11 cellular contexts compared by ENCODE assay signal in genomic region chr6:54802775-54803631, GRCh38. TPM values are rescaled to one million over a fixed set of nuclear protein-coding genes. Genes with fewer than 3 reads are reported as not detected.
DNase-seq lines count a peak whose midpoint lies in the region; ATAC-seq, FAIRE-seq and TF ChIP-seq lines count a peak whose summit lies in the region.
"Had no signal": no experiment of that assay in that cellular context is flagged by ENCODE, and none has a peak within 500 bp of the region (broad histone marks: within the 10 kb centered on the region; RNA-seq: fewer than 3 reads in every experiment).

No MANE protein-coding gene starts in this region.

- H3K27me3 Mint-ChIP-seq in neural progenitor cell (ENCODE audit: insufficient read depth, low read depth): peaks cover 3% of the 10 kb centered on the region

- ATAC-seq in GM18498 (IDR thresholded peaks at IDR 0.05; ENCODE audit: unreplicated experiment): no peak

- CTCF ChIA-PET in H1 (lab: Charles Lee; ENCODE audit: partially characterized antibody): no interaction called here

- H3K18ac ChIP-seq in H1 (ENCODE audit: extremely low read depth, low read length): no peak overlapping the region

- H2BK12ac ChIP-seq in H1 (ENCODE audit: low read depth, low read length): 0 out of 2 replicates have a peak overlapping the region, but pooled peaks have one; percentile 13

- no peaks in the 10 kb centered on the region for H3K36me3 Mint-ChIP-seq in neural progenitor cell

- H3K9me3 Mint-ChIP-seq in neural progenitor cell: peaks cover 1% of the 10 kb centered on the region

- peak; percentile 9 for DNase-seq in GM04503 (ENCODE audit: low read depth)
- DNase-seq in MV-4-11 (lab: John Stamatoyannopoulos, UW): peak; percentile 78
- DNase-seq in H1 (ENCODE audit: low read depth in 1 of 2, low spot score in 2 of 2): no peak
- peak; percentile 4 for DNase-seq in neural progenitor cell (ENCODE audit: low spot score)
- DNase-seq in OCI-M2 (lab: John Stamatoyannopoulos, UW; ENCODE audit: unreplicated experiment): no peak
- DNase-seq in esophagus muscularis mucosa (ENCODE audit: extremely low spot score): no peak
- DNase-seq in NCI-H748 treated with DMSO at 0.1 percent for 48 hours (lab: John Stamatoyannopoulos, UW): no peak
- DNase-seq: dermis blood vessel endothelial cell, DMS153 had no signal

- TF ChIP-seq POLR2A in H1 (IDR thresholded peaks at IDR 0.05; ENCODE audit: control extremely low read depth in 1 of 2, low read depth in 2 of 2, low read length in 2 of 2): no peak
- no peak for TF ChIP-seq POLR2A in esophagus muscularis mucosa (IDR thresholded peaks at IDR 0.05; ENCODE audit: low read depth)

- H4K20me1 ChIP-seq in H1 (replicated peaks in 1 of 2; ENCODE audit: control insufficient read depth in 1 of 2, insufficient read depth in 2 of 2, low read length in 2 of 2) (no peaks in the 10 kb centered on the region), neural progenitor cell (ENCODE audit: low read depth) (no peaks in the 10 kb centered on the region)

- H2BK15ac ChIP-seq in H1 (ENCODE audit: low read length): no peak overlapping the region

- no peaks in the 10 kb centered on the region for H3F3A ChIP-seq in neural progenitor cell (ENCODE audit: low read depth)

- 65% methylated on average over 5 of the region's 5 CpGs; no CpG with 5 or more reads in 1 of the 2 experiments for WGBS in H1 (ENCODE audit: extremely low coverage in 1 of 2, insufficient coverage in 1 of 2, insufficient read length in 1 of 2, insufficient replicate concordance in 2 of 2, low coverage in 1 of 2, low lambda C conversion rate in 2 of 2, missing lambda C conversion rate in 1 of 2), 2 experiments
- WGBS in esophagus muscularis mucosa: 74% methylated on average over 5 of the region's 5 CpGs

- no peak overlapping the region for H3K4me3 ChIP-seq in H1 (ENCODE audit: extremely low read depth in 1 of 4, insufficient read depth in 2 of 4, low read depth in 3 of 4, low read length in 4 of 4)
- H3K4me3 ChIP-seq in neural progenitor cell: no peak overlapping the region
- H3K4me3 ChIP-seq in esophagus muscularis mucosa: no peak overlapping the region

- H3K27ac ChIP-seq in H1 (ENCODE audit: low read depth, low read length) (no peak overlapping the region), neural progenitor cell (no peak overlapping the region), esophagus muscularis mucosa (replicated peaks in 1 of 4) (no peak overlapping the region)
- H3K27ac ChIP-seq: parathyroid adenoma had no signal

- H3K79me2 ChIP-seq in H1 (ENCODE audit: control insufficient read depth in 1 of 2, insufficient read depth in 2 of 2, low read length in 2 of 2) (no peaks in the 10 kb centered on the region), neural progenitor cell (ENCODE audit: low read depth) (no peaks in the 10 kb centered on the region)
- H3K79me2 ChIP-seq: parathyroid adenoma had no signal

- H3K27ac Mint-ChIP-seq in neural progenitor cell: no peak overlapping the region

- H3K9me3 ChIP-seq in H1 (ENCODE audit: insufficient read depth in 2 of 2, low read depth in 1 of 2, low read length in 1 of 2): no peaks in the 10 kb centered on the region
- H3K9me3 ChIP-seq in neural progenitor cell (ENCODE audit: low read depth): no peaks in the 10 kb centered on the region
- no peaks in the 10 kb centered on the region for H3K9me3 ChIP-seq in esophagus muscularis mucosa

- H2BK20ac ChIP-seq in H1 (ENCODE audit: low read length): no peak overlapping the region

- H3K4me1 ChIP-seq in H1 (replicated peaks in 1 of 4; ENCODE audit: control insufficient read depth in 3 of 4, insufficient read depth in 4 of 4, low read length in 3 of 4): peaks cover 0 to 10% (median 6%) of the 10 kb centered on the region in 4 experiments; a peak in 4 of 7 replicates
- no peaks in the 10 kb centered on the region for H3K4me1 ChIP-seq in neural progenitor cell
- H3K4me1 ChIP-seq in esophagus muscularis mucosa: peaks cover 0 to 20% (median 11%) of the 10 kb centered on the region in 4 donors
- H3K4me1 ChIP-seq: parathyroid adenoma had no signal

- H4K8ac ChIP-seq in H1 (ENCODE audit: extremely low read depth, insufficient read depth, low read length): no peak overlapping the region

- no peak for FAIRE-seq in H1 (lab: Jason Lieb, UNC)

- 0 out of 2 replicates have a peak overlapping the region, but pooled peaks have one; percentile 16 for H2AFZ ChIP-seq in H1 (ENCODE audit: low read length)
- H2AFZ ChIP-seq in neural progenitor cell (replicated peaks): no peak overlapping the region
- H2AFZ ChIP-seq: parathyroid adenoma had no signal

- H2AK5ac ChIP-seq in H1 (ENCODE audit: low read depth, low read length): no peak overlapping the region

- H3K14ac ChIP-seq in H1 (ENCODE audit: insufficient read length): no peak overlapping the region

- H4K5ac ChIP-seq in H1 (ENCODE audit: insufficient read length, low read depth, low read length): no peak overlapping the region

- H3K27me3 ChIP-seq in H1 (replicated peaks in 1 of 4; ENCODE audit: control insufficient read depth in 3 of 4, extremely low read depth in 1 of 4, insufficient read depth in 3 of 4, low read length in 3 of 4): no peaks in the 10 kb centered on the region
- no peaks in the 10 kb centered on the region for H3K27me3 ChIP-seq in neural progenitor cell
- H3K27me3 ChIP-seq in esophagus muscularis mucosa: no peaks in the 10 kb centered on the region

- H3K4me2 ChIP-seq in H1 (ENCODE audit: insufficient read depth in 1 of 2, low read depth in 2 of 2, low read length in 2 of 2) (peak overlapping the region in 1 of 2 experiments; percentile 20; a peak in 1 of 4 replicates), neural progenitor cell (no peak overlapping the region)

- H2BK5ac ChIP-seq in H1 (ENCODE audit: low read depth, low read length): peak overlapping the region; percentile 63; the same call in 1 of the 2 replicates

- H3K79me1 ChIP-seq in H1 (ENCODE audit: low read depth, low read length): no peaks in the 10 kb centered on the region

- no peak overlapping the region for H4K91ac ChIP-seq in H1 (replicated peaks; ENCODE audit: insufficient read length, low read length)

- H3K9ac ChIP-seq in H1 (replicated peaks in 1 of 4; ENCODE audit: extremely low read depth in 1 of 4, low read depth in 3 of 4, low read length in 3 of 4): no peak overlapping the region
- H3K9ac ChIP-seq in neural progenitor cell: no peak overlapping the region
- H3K9ac ChIP-seq: parathyroid adenoma had no signal

- no peak for TF ChIP-seq CTCF in H1 (IDR thresholded peaks at IDR 0.05; ENCODE audit: control extremely low read depth in 1 of 3, insufficient read depth in 1 of 3, low read depth in 1 of 3, low read length in 3 of 3)
- TF ChIP-seq CTCF in neural progenitor cell (IDR thresholded peaks at IDR 0.05): no peak
- TF ChIP-seq CTCF in esophagus muscularis mucosa (IDR thresholded peaks at IDR 0.05): no peak

- H3K23me2 ChIP-seq in H1 (ENCODE audit: low read depth, low read length): no peaks in the 10 kb centered on the region

- intact Hi-C loops in esophagus muscularis mucosa (cut with DNase I): no loop called here

- no peak for TF ChIP-seq RAD21 in H1 (IDR thresholded peaks at IDR 0.05 in 1 of 2, conservative IDR thresholded peaks at IDR 0.05 in 1 of 2; ENCODE audit: low read depth in 2 of 2, low read length in 2 of 2)

- TF ChIP-seq EP300 in H1 (IDR thresholded peaks at IDR 0.05; ENCODE audit: borderline replicate concordance in 1 of 2, low read depth in 2 of 2, low read length in 2 of 2) (no peak), esophagus muscularis mucosa (IDR thresholded peaks at IDR 0.05) (no peak)

- H3K36me3 ChIP-seq in H1 (ENCODE audit: control insufficient read depth in 2 of 4, insufficient read depth in 4 of 4, low read length in 3 of 4) (no peaks in the 10 kb centered on the region), neural progenitor cell (no peaks in the 10 kb centered on the region), esophagus muscularis mucosa (no peaks in the 10 kb centered on the region)

- H3K4ac ChIP-seq in H1 (replicated peaks; ENCODE audit: insufficient read length, low read depth, low read length): no peak overlapping the region

- no peak overlapping the region for H3K56ac ChIP-seq in H1 (replicated peaks; ENCODE audit: insufficient read length, low read depth, low read length)

- POLR2A ChIA-PET in H1 (lab: Charles Lee; ENCODE audit: partially characterized antibody): no interaction called here

- peaks cover 2% of the 10 kb centered on the region for H3K4me1 Mint-ChIP-seq in neural progenitor cell

- no peak overlapping the region for H3K4me3 Mint-ChIP-seq in neural progenitor cell

- no peak overlapping the region for H3K23ac ChIP-seq in H1 (ENCODE audit: insufficient read length)

- H2BK120ac ChIP-seq in H1 (replicated peaks; ENCODE audit: low read depth, low read length): no peak overlapping the region

TF ChIP-seq in H1, 55 proteins besides CTCF, POLR2A, EP300 and RAD21:
- peak; percentile 18; the same call in 1 of the 2 replicates for TF ChIP-seq TEAD4 (IDR thresholded peaks at IDR 0.05; ENCODE audit: low read depth, low read length)
- TF ChIP-seq RBBP5 (IDR thresholded peaks at IDR 0.05; ENCODE audit: borderline replicate concordance, low read depth, low read length): no peak

RNA-seq across cellular contexts. Expression of gene FAM83B, which starts 43.6 kb away (rescaled TPM):
- total RNA-seq in H1 (2021; fragmentation: NEBNext Ultra II Directional; extraction: Animal tissue kit (Norgen Biotek cat#: 25700)): 5.7 and 6.4 TPM in 2 replicates
- polyA plus RNA-seq in H1 (2011; rRNA removed): 0.66 and 0.71 TPM in 2 replicates
- polyA plus RNA-seq in H1 (2011; cell fraction: cytosol; rRNA removed): 0.93 TPM
- 0.61 TPM for polyA plus RNA-seq in H1 (2011; cell fraction: nucleus; rRNA removed)
- 1.1 to 1.8 TPM (median 1.2 TPM) in 4 replicates for polyA plus RNA-seq in H1 (2012, experiment 1 of 2)
- not detected for polyA plus RNA-seq in H1 (2012, experiment 2 of 2)
- 3.1 TPM for polyA plus RNA-seq in H1 (2013, experiment 1 of 2)
- polyA plus RNA-seq in H1 (2013, experiment 2 of 2): 3.6 TPM
- 4.7 and 7.9 TPM in 2 replicates for polyA minus RNA-seq in H1 (2011; rRNA and poly(A)+ RNA removed)
- polyA minus RNA-seq in H1 (2011; cell fraction: cytosol; rRNA and poly(A)+ RNA removed): 3.1 TPM
- 8.1 TPM for polyA minus RNA-seq in H1 (2011; cell fraction: nucleus; rRNA and poly(A)+ RNA removed)
- total RNA-seq in neural progenitor cell (ENCODE audit: low replicate concordance) (5.3 and 6.3 TPM in 2 replicates), esophagus muscularis mucosa (under 1 TPM in 1 of 4 donors, not detected in 3; 0.11 TPM)
- total RNA-seq: dermis blood vessel endothelial cell had no signal

Comparison
In these comparisons a context has a peak if more than half of its experiments do, and no peak if none do; other contexts are left out.
1. DNase-seq: peak in GM04503 (single experiment), MV-4-11 (single experiment) and neural progenitor cell (single experiment); none in H1 (0 of 2), OCI-M2 (single experiment), esophagus muscularis mucosa (single experiment) and NCI-H748 treated with DMSO at 0.1 percent for 48 hours (single experiment).